1 cellular context compared by ENCODE assay signal in the genomic region with DNA sequence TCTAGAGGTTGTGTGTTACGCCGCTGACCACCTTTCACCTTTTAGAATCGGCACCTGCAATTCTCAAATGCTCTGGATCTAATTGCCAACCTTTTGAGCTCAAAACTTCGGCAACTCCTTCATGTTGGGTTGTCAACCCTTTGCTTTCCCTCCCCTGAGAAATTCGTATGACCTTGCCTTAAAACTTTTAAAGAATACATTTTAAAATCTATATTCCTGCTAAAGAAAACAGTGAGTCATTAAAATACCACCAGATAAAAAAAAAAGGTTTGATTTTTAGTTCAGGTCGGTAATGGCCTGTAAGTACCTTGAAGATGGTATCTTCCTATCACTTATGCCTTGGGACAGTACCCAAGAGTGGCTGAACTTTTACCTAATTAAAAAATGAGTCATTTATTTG.
A peak's percentile ranks its signal among the peaks of the same experiment; 100 is the strongest.
TF ChIP-seq lines count a peak whose summit lies in the region.

No MANE protein-coding gene starts in this region.

TF ChIP-seq in HEK293, 187 proteins besides CTCF, POLR2A, EP300 and RAD21:
- TF ChIP-seq PRDM10 (tag by site-specific recombination; IDR thresholded peaks at IDR 0.05): peak; percentile 62
